Comparison of ENCODE assay signal across 1 cellular context in the genomic region with DNA sequence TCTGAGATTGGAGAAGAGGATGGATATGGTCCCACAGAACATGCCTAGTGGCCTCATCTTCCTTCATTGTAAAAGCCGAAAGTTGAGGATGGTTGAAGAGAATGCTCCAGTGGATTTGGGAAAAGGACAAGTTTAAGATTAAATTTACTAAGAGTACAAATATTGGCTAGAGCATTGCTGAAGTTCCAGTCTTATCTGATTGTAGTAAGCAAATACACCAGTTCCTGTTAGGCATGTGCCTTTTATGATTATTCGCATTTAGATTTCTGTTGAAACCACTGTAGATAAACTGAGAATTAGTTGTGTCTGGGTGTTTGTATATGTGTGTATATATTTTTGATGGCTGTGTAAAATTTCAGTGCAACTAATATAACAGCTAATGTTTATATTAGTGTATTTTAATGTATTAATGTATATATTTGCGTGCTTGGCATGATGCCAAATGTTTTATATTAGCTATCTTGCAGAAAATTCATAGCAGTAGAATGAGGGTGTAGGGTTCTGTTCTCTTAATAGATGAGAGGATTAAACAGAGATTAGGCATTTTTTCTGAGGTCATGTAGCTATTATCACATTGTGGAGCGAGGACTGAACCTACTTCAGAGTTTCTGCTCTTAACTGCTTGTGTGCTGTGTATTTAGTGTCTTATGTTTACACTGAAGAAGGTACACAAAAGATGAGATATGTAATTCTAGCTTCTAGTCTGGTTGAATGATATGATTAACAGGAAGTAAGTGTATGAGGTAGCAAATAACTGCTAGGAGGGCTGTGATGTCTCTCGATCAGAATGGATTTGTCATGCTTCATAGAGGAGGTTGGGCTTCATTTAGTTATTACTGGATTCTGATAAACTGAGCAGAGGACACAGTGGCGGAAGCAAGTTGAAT.
TF ChIP-seq lines count a peak whose summit lies in the region.

No MANE protein-coding gene starts in this region.

TF ChIP-seq in HepG2, 621 proteins besides CTCF, POLR2A, EP300 and RAD21 (continued from another document and continues in another):
- TF ChIP-seq ZNF260 (CRISPR knock-in tag; IDR thresholded peaks at IDR 0.05; ENCODE audit: borderline replicate concordance, low read depth) = no peak
- TF ChIP-seq KDM4B (CRISPR knock-in tag; IDR thresholded peaks at IDR 0.05) = no peak
- no peak for TF ChIP-seq SIX1 (CRISPR knock-in tag; IDR thresholded peaks at IDR 0.05; ENCODE audit: borderline replicate concordance)
- TF ChIP-seq NR2C2 (CRISPR knock-in tag; IDR thresholded peaks at IDR 0.05; ENCODE audit: borderline replicate concordance) = no peak
- TF ChIP-seq, protein P1, sequence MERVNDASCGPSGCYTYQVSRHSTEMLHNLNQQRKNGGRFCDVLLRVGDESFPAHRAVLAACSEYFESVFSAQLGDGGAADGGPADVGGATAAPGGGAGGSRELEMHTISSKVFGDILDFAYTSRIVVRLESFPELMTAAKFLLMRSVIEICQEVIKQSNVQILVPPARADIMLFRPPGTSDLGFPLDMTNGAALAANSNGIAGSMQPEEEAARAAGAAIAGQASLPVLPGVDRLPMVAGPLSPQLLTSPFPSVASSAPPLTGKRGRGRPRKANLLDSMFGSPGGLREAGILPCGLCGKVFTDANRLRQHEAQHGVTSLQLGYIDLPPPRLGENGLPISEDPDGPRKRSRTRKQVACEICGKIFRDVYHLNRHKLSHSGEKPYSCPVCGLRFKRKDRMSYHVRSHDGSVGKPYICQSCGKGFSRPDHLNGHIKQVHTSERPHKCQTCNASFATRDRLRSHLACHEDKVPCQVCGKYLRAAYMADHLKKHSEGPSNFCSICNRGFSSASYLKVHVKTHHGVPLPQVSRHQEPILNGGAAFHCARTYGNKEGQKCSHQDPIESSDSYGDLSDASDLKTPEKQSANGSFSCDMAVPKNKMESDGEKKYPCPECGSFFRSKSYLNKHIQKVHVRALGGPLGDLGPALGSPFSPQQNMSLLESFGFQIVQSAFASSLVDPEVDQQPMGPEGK (CRISPR knock-in tag; IDR thresholded peaks at IDR 0.05) = no peak
- no peak for TF ChIP-seq DNMT3B (CRISPR knock-in tag; conservative IDR thresholded peaks at IDR 0.05)
- no peak for TF ChIP-seq HHEX (CRISPR knock-in tag; IDR thresholded peaks at IDR 0.05)
- TF ChIP-seq, protein P2, sequence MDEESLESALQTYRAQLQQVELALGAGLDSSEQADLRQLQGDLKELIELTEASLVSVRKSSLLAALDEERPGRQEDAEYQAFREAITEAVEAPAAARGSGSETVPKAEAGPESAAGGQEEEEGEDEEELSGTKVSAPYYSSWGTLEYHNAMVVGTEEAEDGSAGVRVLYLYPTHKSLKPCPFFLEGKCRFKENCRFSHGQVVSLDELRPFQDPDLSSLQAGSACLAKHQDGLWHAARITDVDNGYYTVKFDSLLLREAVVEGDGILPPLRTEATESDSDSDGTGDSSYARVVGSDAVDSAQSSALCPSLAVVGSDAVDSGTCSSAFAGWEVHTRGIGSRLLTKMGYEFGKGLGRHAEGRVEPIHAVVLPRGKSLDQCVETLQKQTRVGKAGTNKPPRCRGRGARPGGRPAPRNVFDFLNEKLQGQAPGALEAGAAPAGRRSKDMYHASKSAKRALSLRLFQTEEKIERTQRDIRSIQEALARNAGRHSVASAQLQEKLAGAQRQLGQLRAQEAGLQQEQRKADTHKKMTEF (CRISPR knock-in tag; IDR thresholded peaks at IDR 0.05) = 0 out of 2 replicates have a peak, but pooled peaks have one; percentile 26
- TF ChIP-seq, protein P3, sequence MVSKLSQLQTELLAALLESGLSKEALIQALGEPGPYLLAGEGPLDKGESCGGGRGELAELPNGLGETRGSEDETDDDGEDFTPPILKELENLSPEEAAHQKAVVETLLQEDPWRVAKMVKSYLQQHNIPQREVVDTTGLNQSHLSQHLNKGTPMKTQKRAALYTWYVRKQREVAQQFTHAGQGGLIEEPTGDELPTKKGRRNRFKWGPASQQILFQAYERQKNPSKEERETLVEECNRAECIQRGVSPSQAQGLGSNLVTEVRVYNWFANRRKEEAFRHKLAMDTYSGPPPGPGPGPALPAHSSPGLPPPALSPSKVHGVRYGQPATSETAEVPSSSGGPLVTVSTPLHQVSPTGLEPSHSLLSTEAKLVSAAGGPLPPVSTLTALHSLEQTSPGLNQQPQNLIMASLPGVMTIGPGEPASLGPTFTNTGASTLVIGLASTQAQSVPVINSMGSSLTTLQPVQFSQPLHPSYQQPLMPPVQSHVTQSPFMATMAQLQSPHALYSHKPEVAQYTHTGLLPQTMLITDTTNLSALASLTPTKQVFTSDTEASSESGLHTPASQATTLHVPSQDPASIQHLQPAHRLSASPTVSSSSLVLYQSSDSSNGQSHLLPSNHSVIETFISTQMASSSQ (IDR thresholded peaks at IDR 0.05; ENCODE audit: low read depth) = no peak
- TF ChIP-seq, protein P3 (CRISPR knock-in tag; IDR thresholded peaks at IDR 0.05; ENCODE audit: borderline replicate concordance) = no peak
- no peak for TF ChIP-seq TGIF2 (CRISPR knock-in tag; IDR thresholded peaks at IDR 0.05)
- TF ChIP-seq ZNF484 (CRISPR knock-in tag; IDR thresholded peaks at IDR 0.05; ENCODE audit: borderline replicate concordance, low read depth) = no peak
- TF ChIP-seq EHMT2 (IDR thresholded peaks at IDR 0.05; ENCODE audit: borderline replicate concordance, low read depth, low read length) = no peak
- TF ChIP-seq KLF15 (CRISPR knock-in tag; IDR thresholded peaks at IDR 0.05; ENCODE audit: borderline replicate concordance) = no peak
- TF ChIP-seq ZNF30 (CRISPR knock-in tag; IDR thresholded peaks at IDR 0.05) = no peak
- TF ChIP-seq ZNF678 (CRISPR knock-in tag; IDR thresholded peaks at IDR 0.05) = no peak
- TF ChIP-seq, protein P4, sequence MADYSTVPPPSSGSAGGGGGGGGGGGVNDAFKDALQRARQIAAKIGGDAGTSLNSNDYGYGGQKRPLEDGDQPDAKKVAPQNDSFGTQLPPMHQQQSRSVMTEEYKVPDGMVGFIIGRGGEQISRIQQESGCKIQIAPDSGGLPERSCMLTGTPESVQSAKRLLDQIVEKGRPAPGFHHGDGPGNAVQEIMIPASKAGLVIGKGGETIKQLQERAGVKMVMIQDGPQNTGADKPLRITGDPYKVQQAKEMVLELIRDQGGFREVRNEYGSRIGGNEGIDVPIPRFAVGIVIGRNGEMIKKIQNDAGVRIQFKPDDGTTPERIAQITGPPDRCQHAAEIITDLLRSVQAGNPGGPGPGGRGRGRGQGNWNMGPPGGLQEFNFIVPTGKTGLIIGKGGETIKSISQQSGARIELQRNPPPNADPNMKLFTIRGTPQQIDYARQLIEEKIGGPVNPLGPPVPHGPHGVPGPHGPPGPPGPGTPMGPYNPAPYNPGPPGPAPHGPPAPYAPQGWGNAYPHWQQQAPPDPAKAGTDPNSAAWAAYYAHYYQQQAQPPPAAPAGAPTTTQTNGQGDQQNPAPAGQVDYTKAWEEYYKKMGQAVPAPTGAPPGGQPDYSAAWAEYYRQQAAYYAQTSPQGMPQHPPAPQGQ (CRISPR knock-in tag; IDR thresholded peaks at IDR 0.05; ENCODE audit: borderline replicate concordance) = no peak
- TF ChIP-seq, protein P5, sequence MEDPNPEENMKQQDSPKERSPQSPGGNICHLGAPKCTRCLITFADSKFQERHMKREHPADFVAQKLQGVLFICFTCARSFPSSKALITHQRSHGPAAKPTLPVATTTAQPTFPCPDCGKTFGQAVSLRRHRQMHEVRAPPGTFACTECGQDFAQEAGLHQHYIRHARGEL (CRISPR knock-in tag; IDR thresholded peaks at IDR 0.05) = no peak
- 0 out of 2 replicates have a peak, but pooled peaks have one; percentile 36 for TF ChIP-seq TARDBP (CRISPR knock-in tag; IDR thresholded peaks at IDR 0.05)
- no peak for TF ChIP-seq CHD4 (IDR thresholded peaks at IDR 0.05; ENCODE audit: borderline replicate concordance, low read length)
- TF ChIP-seq ZFAT (CRISPR knock-in tag; conservative IDR thresholded peaks at IDR 0.05) = no peak
- TF ChIP-seq, protein P6, sequence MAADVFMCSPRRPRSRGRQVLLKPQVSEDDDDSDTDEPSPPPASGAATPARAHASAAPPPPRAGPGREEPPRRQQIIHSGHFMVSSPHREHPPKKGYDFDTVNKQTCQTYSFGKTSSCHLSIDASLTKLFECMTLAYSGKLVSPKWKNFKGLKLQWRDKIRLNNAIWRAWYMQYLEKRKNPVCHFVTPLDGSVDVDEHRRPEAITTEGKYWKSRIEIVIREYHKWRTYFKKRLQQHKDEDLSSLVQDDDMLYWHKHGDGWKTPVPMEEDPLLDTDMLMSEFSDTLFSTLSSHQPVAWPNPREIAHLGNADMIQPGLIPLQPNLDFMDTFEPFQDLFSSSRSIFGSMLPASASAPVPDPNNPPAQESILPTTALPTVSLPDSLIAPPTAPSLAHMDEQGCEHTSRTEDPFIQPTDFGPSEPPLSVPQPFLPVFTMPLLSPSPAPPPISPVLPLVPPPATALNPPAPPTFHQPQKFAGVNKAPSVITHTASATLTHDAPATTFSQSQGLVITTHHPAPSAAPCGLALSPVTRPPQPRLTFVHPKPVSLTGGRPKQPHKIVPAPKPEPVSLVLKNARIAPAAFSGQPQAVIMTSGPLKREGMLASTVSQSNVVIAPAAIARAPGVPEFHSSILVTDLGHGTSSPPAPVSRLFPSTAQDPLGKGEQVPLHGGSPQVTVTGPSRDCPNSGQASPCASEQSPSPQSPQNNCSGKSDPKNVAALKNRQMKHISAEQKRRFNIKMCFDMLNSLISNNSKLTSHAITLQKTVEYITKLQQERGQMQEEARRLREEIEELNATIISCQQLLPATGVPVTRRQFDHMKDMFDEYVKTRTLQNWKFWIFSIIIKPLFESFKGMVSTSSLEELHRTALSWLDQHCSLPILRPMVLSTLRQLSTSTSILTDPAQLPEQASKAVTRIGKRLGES (CRISPR knock-in tag; IDR thresholded peaks at IDR 0.05; ENCODE audit: borderline replicate concordance) = no peak
- TF ChIP-seq PAWR (CRISPR knock-in tag; IDR thresholded peaks at IDR 0.05; ENCODE audit: borderline replicate concordance) = no peak
- TF ChIP-seq ZNF557 (CRISPR knock-in tag; IDR thresholded peaks at IDR 0.05) = no peak
- TF ChIP-seq, protein P7, sequence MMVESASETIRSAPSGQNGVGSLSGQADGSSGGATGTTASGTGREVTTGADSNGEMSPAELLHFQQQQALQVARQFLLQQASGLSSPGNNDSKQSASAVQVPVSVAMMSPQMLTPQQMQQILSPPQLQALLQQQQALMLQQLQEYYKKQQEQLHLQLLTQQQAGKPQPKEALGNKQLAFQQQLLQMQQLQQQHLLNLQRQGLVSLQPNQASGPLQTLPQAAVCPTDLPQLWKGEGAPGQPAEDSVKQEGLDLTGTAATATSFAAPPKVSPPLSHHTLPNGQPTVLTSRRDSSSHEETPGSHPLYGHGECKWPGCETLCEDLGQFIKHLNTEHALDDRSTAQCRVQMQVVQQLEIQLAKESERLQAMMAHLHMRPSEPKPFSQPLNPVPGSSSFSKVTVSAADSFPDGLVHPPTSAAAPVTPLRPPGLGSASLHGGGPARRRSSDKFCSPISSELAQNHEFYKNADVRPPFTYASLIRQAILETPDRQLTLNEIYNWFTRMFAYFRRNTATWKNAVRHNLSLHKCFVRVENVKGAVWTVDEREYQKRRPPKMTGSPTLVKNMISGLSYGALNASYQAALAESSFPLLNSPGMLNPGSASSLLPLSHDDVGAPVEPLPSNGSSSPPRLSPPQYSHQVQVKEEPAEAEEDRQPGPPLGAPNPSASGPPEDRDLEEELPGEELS (CRISPR knock-in tag; IDR thresholded peaks at IDR 0.05) = no peak
- TF ChIP-seq HOXA7 (CRISPR knock-in tag; IDR thresholded peaks at IDR 0.05) = no peak
- TF ChIP-seq ZNF20 (CRISPR knock-in tag; IDR thresholded peaks at IDR 0.05) = no peak
- no peak for TF ChIP-seq ZNF292 (CRISPR knock-in tag; IDR thresholded peaks at IDR 0.05; ENCODE audit: borderline replicate concordance, low read depth)
- 0 out of 2 replicates have a peak, but pooled peaks have one; percentile 19 for TF ChIP-seq PPARG (CRISPR knock-in tag; conservative IDR thresholded peaks at IDR 0.05)
- TF ChIP-seq, protein P8, sequence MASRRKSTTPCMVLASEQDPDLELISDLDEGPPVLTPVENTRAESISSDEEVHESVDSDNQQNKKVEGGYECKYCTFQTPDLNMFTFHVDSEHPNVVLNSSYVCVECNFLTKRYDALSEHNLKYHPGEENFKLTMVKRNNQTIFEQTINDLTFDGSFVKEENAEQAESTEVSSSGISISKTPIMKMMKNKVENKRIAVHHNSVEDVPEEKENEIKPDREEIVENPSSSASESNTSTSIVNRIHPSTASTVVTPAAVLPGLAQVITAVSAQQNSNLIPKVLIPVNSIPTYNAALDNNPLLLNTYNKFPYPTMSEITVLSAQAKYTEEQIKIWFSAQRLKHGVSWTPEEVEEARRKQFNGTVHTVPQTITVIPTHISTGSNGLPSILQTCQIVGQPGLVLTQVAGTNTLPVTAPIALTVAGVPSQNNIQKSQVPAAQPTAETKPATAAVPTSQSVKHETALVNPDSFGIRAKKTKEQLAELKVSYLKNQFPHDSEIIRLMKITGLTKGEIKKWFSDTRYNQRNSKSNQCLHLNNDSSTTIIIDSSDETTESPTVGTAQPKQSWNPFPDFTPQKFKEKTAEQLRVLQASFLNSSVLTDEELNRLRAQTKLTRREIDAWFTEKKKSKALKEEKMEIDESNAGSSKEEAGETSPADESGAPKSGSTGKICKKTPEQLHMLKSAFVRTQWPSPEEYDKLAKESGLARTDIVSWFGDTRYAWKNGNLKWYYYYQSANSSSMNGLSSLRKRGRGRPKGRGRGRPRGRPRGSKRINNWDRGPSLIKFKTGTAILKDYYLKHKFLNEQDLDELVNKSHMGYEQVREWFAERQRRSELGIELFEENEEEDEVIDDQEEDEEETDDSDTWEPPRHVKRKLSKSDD (CRISPR knock-in tag; IDR thresholded peaks at IDR 0.05; ENCODE audit: low read depth) = no peak
